Comparison of ENCODE assay signal across 8 cellular contexts in the genomic region with DNA sequence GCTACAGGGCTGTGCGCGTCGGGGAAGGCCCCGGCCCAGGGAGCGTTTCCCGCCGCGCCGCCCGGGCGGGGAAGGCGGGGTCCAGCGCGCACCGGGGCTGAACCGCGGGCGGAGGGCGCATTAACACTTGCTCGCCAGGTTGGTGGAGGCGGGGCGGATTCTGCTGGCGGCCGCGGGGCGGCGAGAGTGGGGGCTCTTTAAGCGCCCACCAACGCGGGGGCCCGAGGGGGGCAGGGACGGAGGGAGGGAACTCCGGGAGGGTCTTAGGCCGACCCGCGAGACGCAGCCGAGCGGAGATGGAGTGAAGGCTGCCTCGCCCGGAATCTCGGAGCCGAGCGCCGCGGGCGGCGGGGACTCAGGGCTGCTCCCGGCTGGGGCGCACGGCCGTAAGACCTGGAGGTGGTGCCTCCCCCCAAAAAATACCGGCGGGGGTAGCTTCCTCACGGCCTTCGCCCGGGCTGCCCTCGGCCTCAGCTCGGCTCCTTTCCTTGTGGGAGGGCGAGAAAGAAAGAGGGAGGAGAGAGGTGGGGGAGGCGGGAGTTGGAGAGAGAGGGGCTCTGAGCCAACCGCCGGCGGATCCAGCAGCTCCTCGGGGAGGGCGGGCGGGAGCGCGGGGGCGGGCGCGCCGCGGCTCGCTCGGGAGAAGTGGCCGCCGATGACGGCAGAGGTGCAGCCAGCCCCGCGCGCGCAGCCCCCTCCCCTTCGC. TPM values are rescaled to one million over a fixed set of nuclear protein-coding genes. Genes with fewer than 3 reads are reported as not detected.
A peak's percentile ranks its signal among the peaks of the same experiment; 100 is the strongest.
DNase-seq lines count a peak whose midpoint lies in the region; ATAC-seq and TF ChIP-seq lines count a peak whose summit lies in the region.

No MANE protein-coding gene starts in this region.

- peak overlapping the region; percentile 90 for H2BK120ac ChIP-seq in mesenchymal stem cell (ENCODE audit: low read depth, low read length)

- peak overlapping the region in 1 of 2 experiments; percentile 61 for H3K23ac ChIP-seq in mesenchymal stem cell (ENCODE audit: low read length in 2 of 2)

- no peak overlapping the region for H2BK5ac ChIP-seq in mesenchymal stem cell (ENCODE audit: low read depth, low read length, poor library complexity, severe bottlenecking)

- peak overlapping the region; percentile 95 for H3K4me3 ChIP-seq in AG04450 (ENCODE audit: low read depth, low read length)
- peak overlapping the region; percentile 52 for H3K4me3 ChIP-seq in colonic mucosa
- peak overlapping the region; percentile 43 to 80 for H3K4me3 ChIP-seq in mesenchymal stem cell (ENCODE audit: insufficient read depth in 1 of 2, low read depth in 1 of 2, low read length in 2 of 2)

- H2BK12ac ChIP-seq in mesenchymal stem cell (ENCODE audit: low read length in 2 of 2) = peak overlapping the region; percentile 4 to 98

- H3K79me1 ChIP-seq in mesenchymal stem cell (replicated peaks; ENCODE audit: low read length, poor library complexity, severe bottlenecking) = no peaks in the 10 kb centered on the region

- H2BK15ac ChIP-seq in mesenchymal stem cell (ENCODE audit: low read depth, poor library complexity, severe bottlenecking) = peak overlapping the region; percentile 98

- CTCF ChIA-PET in AG04450 (lab: Charles Lee) = interaction anchor here (0.6 kb wide), 3 partner anchors 59 to 374 kb away, joined by 3 read pairs; no protein-coding TSS in a partner anchor
- CTCF ChIA-PET in HEK293T (lab: Yijun Ruan, JAX) = interaction anchor here (0.6 kb wide), 1 partner anchor 10 kb away, joined by 4 read pairs; no protein-coding TSS in a partner anchor

- peak overlapping the region; percentile 96 to 97 for H3K4ac ChIP-seq in mesenchymal stem cell (ENCODE audit: low read depth in 1 of 2, low read length in 2 of 2)

- peaks cover 15% of the 10 kb centered on the region; the same call in 1 of the 2 replicates for H3K9me3 ChIP-seq in AG04450 (ENCODE audit: control insufficient read depth, insufficient read depth, low read length)
- no peaks in the 10 kb centered on the region for H3K9me3 ChIP-seq in colonic mucosa
- H3K9me3 ChIP-seq in mesenchymal stem cell (ENCODE audit: control insufficient read depth, low read length) = no peaks in the 10 kb centered on the region

- ATAC-seq in GM21723 (IDR thresholded peaks at IDR 0.05; ENCODE audit: unreplicated experiment) = no peak
- ATAC-seq in HG02642 (IDR thresholded peaks at IDR 0.05; ENCODE audit: poor library complexity, unreplicated experiment) = no peak

- DNase-seq in AG04450 (ENCODE audit: low read depth, low spot score) (peak; percentile 93), HEK293T (ENCODE audit: extremely low spot score) (peak; percentile 79), colonic mucosa (peak; percentile 58), mesenchymal stem cell (peak; percentile 97), HK-2 (ENCODE audit: unreplicated experiment) (no peak), NCI-H446 (lab: John Stamatoyannopoulos, UW) (no peak)

- TF ChIP-seq CTCF in AG04450 (IDR thresholded peaks at IDR 0.05; ENCODE audit: low read depth, low read length) (0 out of 2 replicates have a peak, but pooled peaks have one; percentile 1), colonic mucosa (IDR thresholded peaks at IDR 0.05) (no peak)

- H3K14ac ChIP-seq in mesenchymal stem cell (ENCODE audit: low read length in 2 of 2) = peak overlapping the region in 1 of 2 experiments; percentile 94

- no peaks in the 10 kb centered on the region for H3K4me1 ChIP-seq in colonic mucosa
- peaks cover 46% of the 10 kb centered on the region for H3K4me1 ChIP-seq in mesenchymal stem cell (ENCODE audit: control insufficient read depth, insufficient read depth, low read depth, low read length)

- no peak overlapping the region for H2AK5ac ChIP-seq in mesenchymal stem cell (ENCODE audit: low read length, severe bottlenecking)

- H3K27ac ChIP-seq in AG04450 (ENCODE audit: low read depth, low read length) (peak overlapping the region; percentile 97), colonic mucosa (peak overlapping the region; percentile 91), mesenchymal stem cell (ENCODE audit: low read length, poor library complexity, severe bottlenecking) (no peak overlapping the region)

- H3K27me3 ChIP-seq in AG04450 (ENCODE audit: control insufficient read depth, insufficient read depth, low read length) = no peaks in the 10 kb centered on the region
- H3K27me3 ChIP-seq in colonic mucosa = peaks cover 85% of the 10 kb centered on the region
- H3K27me3 ChIP-seq in mesenchymal stem cell (ENCODE audit: control insufficient read depth in 1 of 2, insufficient read depth in 1 of 2, low read length in 2 of 2) = peaks cover 72 to 83% of the 10 kb centered on the region in 2 experiments

- peak overlapping the region; percentile 88 for H3K4me2 ChIP-seq in mesenchymal stem cell (ENCODE audit: low read length, poor library complexity, severe bottlenecking)

- under 1% methylated on average over 39 of the region's 84 CpGs for WGBS in mesenchymal stem cell

- intact Hi-C loops in colonic mucosa (cut with DNase I) = loop anchor here (10.0 kb wide), 1 partner anchor 315 kb away; no protein-coding TSS in a partner anchor

- H4K8ac ChIP-seq in mesenchymal stem cell (ENCODE audit: low read length) = peak overlapping the region; percentile 25

- H3K9ac ChIP-seq in colonic mucosa (ENCODE audit: low read depth in 2 of 2, low read length in 2 of 2) = peak overlapping the region; percentile 58 to 91
- H3K9ac ChIP-seq in mesenchymal stem cell (ENCODE audit: low read length) = no peak overlapping the region

- H2AFZ ChIP-seq in mesenchymal stem cell (ENCODE audit: low read depth, low read length) = no peak overlapping the region

- peak overlapping the region; percentile 97 to 99 for H3K18ac ChIP-seq in mesenchymal stem cell (ENCODE audit: low read depth in 1 of 2, low read length in 2 of 2)

- H3K36me3 ChIP-seq in colonic mucosa (no peaks in the 10 kb centered on the region), mesenchymal stem cell (ENCODE audit: control insufficient read depth in 1 of 2, insufficient read depth in 2 of 2, low read depth in 1 of 2, low read length in 2 of 2) (no peaks in the 10 kb centered on the region)

- POLR2A ChIA-PET in AG04450 (lab: Yijun Ruan, JAX) (interaction anchor here (0.5 to 2.6 kb wide), 17 partner anchors 9 to 487 kb away, joined by 3 to 20 read pairs (median 4); no protein-coding TSS in a partner anchor), HEK293T (lab: Yijun Ruan, JAX) (interaction anchor here (1.1 kb wide), 1 partner anchor 33 kb away, joined by 4 read pairs; no protein-coding TSS in a partner anchor)

- peak overlapping the region; percentile 99 for H4K91ac ChIP-seq in mesenchymal stem cell (ENCODE audit: low read length)

TF ChIP-seq in HEK293T, 16 proteins besides CTCF, POLR2A, EP300 and RAD21:
- TF ChIP-seq FOXM1 (IDR thresholded peaks at IDR 0.05; ENCODE audit: borderline replicate concordance) (peak; percentile 64; the same call in 1 of the 2 replicates), ARNT (IDR thresholded peaks at IDR 0.05) (no peak), LEF1 (IDR thresholded peaks at IDR 0.05; ENCODE audit: borderline replicate concordance) (no peak)

RNA-seq across cellular contexts. Expression of gene FOXF1, which starts 0.4 kb away (rescaled TPM):
- 61.0 and 65.1 TPM in 2 replicates for polyA plus RNA-seq in AG04450 (2011; rRNA removed)
- 56.9 and 66.0 TPM in 2 replicates for polyA minus RNA-seq in AG04450 (2011; rRNA and poly(A)+ RNA removed)
- total RNA-seq in colonic mucosa = 10 to 100 TPM in 1 of 2 donors, 1 to 10 TPM in 1; 6.3 to 12.1 TPM
- polyA plus RNA-seq in mesenchymal stem cell (2013, experiment 1 of 2) = 145 TPM
- polyA plus RNA-seq in mesenchymal stem cell (2013, experiment 2 of 2) = 149 TPM

RNA-seq across cellular contexts. Expression of gene MTHFSD, which starts 45.1 kb away (rescaled TPM):
- polyA plus RNA-seq in AG04450 (2011; rRNA removed) = 15.6 and 16.7 TPM in 2 replicates
- 22.9 and 23.5 TPM in 2 replicates for polyA minus RNA-seq in AG04450 (2011; rRNA and poly(A)+ RNA removed)
- 10 to 100 TPM; 15.4 to 23.7 TPM for total RNA-seq in colonic mucosa
- 8.3 TPM for polyA plus RNA-seq in mesenchymal stem cell (2013, experiment 1 of 2)
- 6.8 TPM for polyA plus RNA-seq in mesenchymal stem cell (2013, experiment 2 of 2)

RNA-seq across cellular contexts. Expression of gene FOXC2, which starts 56.7 kb away (rescaled TPM):
- 0.79 and 1.6 TPM in 2 replicates for polyA plus RNA-seq in AG04450 (2011; rRNA removed)
- 1.1 and 2.0 TPM in 2 replicates for polyA minus RNA-seq in AG04450 (2011; rRNA and poly(A)+ RNA removed)
- total RNA-seq in colonic mucosa = under 1 TPM; 0.11 to 0.22 TPM
- polyA plus RNA-seq in mesenchymal stem cell (2013, experiment 1 of 2) = 2.7 TPM
- polyA plus RNA-seq in mesenchymal stem cell (2013, experiment 2 of 2) = 2.8 TPM

Comparison
In these comparisons a context has a peak if more than half of its experiments do, and no peak if none do; other contexts are left out.
1. DNase-seq: peak in AG04450 (single experiment), HEK293T (single experiment), colonic mucosa (single experiment) and mesenchymal stem cell (single experiment); none in HK-2 (single experiment) and NCI-H446 (0 of 2).
2. Peak in every context shown above with its lines, with median percentiles within 50 percentile points of each other: H3K4me3 ChIP-seq.